Comparison of ENCODE assay signal across 9 cellular contexts in the genomic region with DNA sequence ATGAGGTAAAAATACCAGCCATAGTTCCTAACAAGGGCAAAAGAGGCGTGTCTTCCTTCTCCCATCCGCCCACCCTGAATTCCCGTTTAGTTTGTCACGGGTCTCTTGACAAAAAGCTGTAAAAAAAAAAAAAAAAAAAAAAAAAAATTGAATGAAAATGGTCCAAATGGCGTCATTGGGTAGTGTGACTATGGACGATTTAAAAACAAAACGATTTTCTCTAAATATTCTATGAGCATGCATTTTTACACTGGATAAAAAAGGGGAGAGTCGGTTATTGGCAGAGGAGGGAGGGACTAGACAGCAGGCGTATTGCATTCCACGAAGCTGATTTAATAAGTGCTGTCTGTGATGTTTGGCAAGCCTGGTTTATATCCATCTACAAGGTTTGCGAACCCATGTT. TPM values are rescaled to one million over a fixed set of nuclear protein-coding genes. Genes with fewer than 3 reads are reported as not detected.
DNase-seq lines count a peak whose midpoint lies in the region; ATAC-seq and TF ChIP-seq lines count a peak whose summit lies in the region.
"Had no signal": no experiment of that assay in that cellular context is flagged by ENCODE, and none has a peak within 500 bp of the region (broad histone marks: within the 10 kb centered on the region; RNA-seq: fewer than 3 reads in every experiment).

A gene (plus strand): TSS at position 338 of the 403 bp plus-strand sequence. CDS start 35,214 bp downstream, outside the sequence.

- H3K27ac ChIP-seq in Panc1 (ENCODE audit: low read length): no peak within 1 kb of the TSS
- peak within 1 kb of the TSS; percentile 66 for H3K27ac ChIP-seq in effector memory CD4-positive, alpha-beta T cell (ENCODE audit: insufficient read depth, low read length, poor library complexity, severe bottlenecking)

- no peak for TF ChIP-seq CTCF in Panc1 (IDR thresholded peaks at IDR 0.05)

- H3K27me3 ChIP-seq in Panc1 (ENCODE audit: control insufficient read depth, insufficient read depth, low read length) (no peaks in the 10 kb centered on the region), mucosa of stomach (ENCODE audit: control insufficient read depth, insufficient read depth, low read length) (no peaks in the 10 kb centered on the region)
- no peaks in the 10 kb centered on the region for H3K27me3 ChIP-seq in effector memory CD4-positive, alpha-beta T cell (replicated peaks; ENCODE audit: control insufficient read depth, insufficient read depth, low read length, poor library complexity, severe bottlenecking)

- H3K9me3 ChIP-seq in Panc1 (ENCODE audit: control insufficient read depth, insufficient read depth, low read depth, low read length) (no peaks in the 10 kb centered on the region), mucosa of stomach (ENCODE audit: control insufficient read depth, low read length) (no peaks in the 10 kb centered on the region)
- no peaks in the 10 kb centered on the region for H3K9me3 ChIP-seq in effector memory CD4-positive, alpha-beta T cell (ENCODE audit: control insufficient read depth, low read length)

- CTCF ChIA-PET in Panc1 (lab: Charles Lee): no interaction called here

- peak; percentile 39 for DNase-seq in NCI-H2107 treated with DMSO at 0.1 percent for 48 hours (lab: John Stamatoyannopoulos, UW; ENCODE audit: unreplicated experiment)
- no peak for DNase-seq in NCI-H2107 (lab: John Stamatoyannopoulos, UW)
- DNase-seq in Panc1 (ENCODE audit: low read depth, low spot score): no peak
- no peak for DNase-seq in effector memory CD4-positive, alpha-beta T cell
- DNase-seq in SW 1271 (lab: John Stamatoyannopoulos, UW): no peak
- no peak for DNase-seq in HUDEP-2 (lab: John Stamatoyannopoulos, UW; ENCODE audit: unreplicated experiment in 76 of 76)

- H3K4me1 ChIP-seq in Panc1 (ENCODE audit: control insufficient read depth, insufficient read depth, low read length) (no peaks in the 10 kb centered on the region), mucosa of stomach (ENCODE audit: control insufficient read depth, insufficient read depth, low read length) (no peaks in the 10 kb centered on the region)
- H3K4me1 ChIP-seq in effector memory CD4-positive, alpha-beta T cell (ENCODE audit: control insufficient read depth, insufficient read depth, low read length, poor library complexity, severe bottlenecking): no peaks in the 10 kb centered on the region

- H3K4me3 ChIP-seq in Panc1 (ENCODE audit: low read depth in 2 of 2, low read length in 2 of 2) (peak within 1 kb of the TSS; percentile 58 to 65), mucosa of stomach (ENCODE audit: low read length) (no peak within 1 kb of the TSS)
- H3K4me3 ChIP-seq in effector memory CD4-positive, alpha-beta T cell (ENCODE audit: insufficient read depth, low read depth, low read length, poor library complexity, severe bottlenecking): peak within 1 kb of the TSS; percentile 54

- ATAC-seq in Panc1 (peak; percentile 30; the same call in 1 of the 2 replicates), GM21717 (IDR thresholded peaks at IDR 0.05; ENCODE audit: unreplicated experiment) (no peak)

- no peaks in the 10 kb centered on the region for H3K36me3 ChIP-seq in Panc1 (ENCODE audit: control insufficient read depth, insufficient read depth, low read length)
- H3K36me3 ChIP-seq in effector memory CD4-positive, alpha-beta T cell (ENCODE audit: control insufficient read depth, insufficient read depth, low read length): no peaks in the 10 kb centered on the region
- H3K36me3 ChIP-seq in mucosa of stomach (ENCODE audit: control insufficient read depth, insufficient read depth, low read length): no peaks in the 10 kb centered on the region

- BruUV-seq in Panc1 (replicated peaks; lab: Mats Ljungman, UMichigan): no TSS peak

- in situ Hi-C loops in Panc1 (cut with HindIII; ENCODE audit: low pct_unique_long_range_greater_than_20kb, low sequenced_read_pairs): no loop called here

- POLR2A ChIA-PET in Panc1 (lab: Charles Lee): no interaction called here

- intact Hi-C loops in Panc1 (cut with micrococcal nuclease; ENCODE audit: unreplicated experiment): no loop called here

- H3K9ac ChIP-seq in mucosa of stomach (ENCODE audit: low read length): peak within 1 kb of the TSS; percentile 8

RNA-seq across cellular contexts. Expression of the gene that starts here (rescaled TPM):
- total RNA-seq in Panc1 (2021; ENCODE audit: unreplicated experiment): not detected
- polyA plus RNA-seq in Panc1 (2012; ENCODE audit: insufficient read length): not detected
- total RNA-seq: activated CD8-positive, alpha-beta memory T cell treated with anti-CD3 and anti-CD28 coated beads for 36 hours had no signal

Comparison
In these comparisons a context has a peak if more than half of its experiments do, and no peak if none do; other contexts are left out.
1. Peak in ATAC-seq and H3K4me3 ChIP-seq in Panc1; RNA of the gene not detected or under 1 TPM.